In genomic region chr19:11064831-11065303, GRCh38 we compare ENCODE assay signal across 13 cellular contexts. TPM values are rescaled to one million over a fixed set of nuclear protein-coding genes. Genes with fewer than 3 reads are reported as not detected.
DNase-seq lines count a peak whose midpoint lies in the region; ATAC-seq and TF ChIP-seq lines count a peak whose summit lies in the region.
"Had no signal": no experiment of that assay in that cellular context is flagged by ENCODE, and none has a peak within 500 bp of the region (broad histone marks: within the 10 kb centered on the region; RNA-seq: fewer than 3 reads in every experiment).

No MANE protein-coding gene starts in this region.

- intact Hi-C loops in activated CD8-positive, alpha-beta T cell treated with anti-CD3 and anti-CD28 coated beads for 36 hours (cut with micrococcal nuclease) = no loop called here
- intact Hi-C loops in Calu3 (cut with micrococcal nuclease; ENCODE audit: unreplicated experiment) = no loop called here
- intact Hi-C loops in naive thymus-derived CD4-positive, alpha-beta T cell (cut with micrococcal nuclease) = no loop called here

- no peaks in the 10 kb centered on the region for H3K9me3 Mint-ChIP-seq in activated CD8-positive, alpha-beta T cell treated with anti-CD3 and anti-CD28 coated beads, Interleukin-2, amount 10 ng/mL, durations not matched to agents 7 days and 5 days (ENCODE audit: insufficient read depth)
- H3K9me3 Mint-ChIP-seq in activated CD8-positive, alpha-beta T cell treated with anti-CD3 and anti-CD28 coated beads for 36 hours = no peaks in the 10 kb centered on the region
- no peaks in the 10 kb centered on the region for H3K9me3 Mint-ChIP-seq in Calu3 (ENCODE audit: low read depth, unreplicated experiment)
- no peaks in the 10 kb centered on the region for H3K9me3 Mint-ChIP-seq in naive thymus-derived CD4-positive, alpha-beta T cell
- H3K9me3 Mint-ChIP-seq: activated CD4-positive, alpha-beta T cell treated with anti-CD3 and anti-CD28 coated beads, Interleukin-2, amount 10 ng/mL, durations not matched to agents 24 days and 14 days had no signal

- CTCF ChIA-PET in activated CD8-positive, alpha-beta T cell treated with anti-CD3 and anti-CD28 coated beads, Interleukin-2, amount 10 ng/mL, durations not matched to agents 7 days and 5 days (lab: Charles Lee) = interaction anchor here (1.9 kb wide), 1 partner anchor 29 kb away, joined by 5 read pairs; no protein-coding TSS in a partner anchor
- CTCF ChIA-PET in activated CD8-positive, alpha-beta T cell treated with anti-CD3 and anti-CD28 coated beads for 36 hours (lab: Charles Lee) = interaction anchor here (0.7 kb wide), 1 partner anchor 61 kb away, joined by 4 read pairs; no protein-coding TSS in a partner anchor
- CTCF ChIA-PET in Calu3 (lab: Charles Lee) = interaction anchor here (0.5 kb wide), 1 partner anchor 16 kb away, joined by 5 read pairs; no protein-coding TSS in a partner anchor
- CTCF ChIA-PET in naive thymus-derived CD4-positive, alpha-beta T cell (lab: Charles Lee) = interaction anchor here (0.5 kb wide), 1 partner anchor 25 kb away, joined by 3 read pairs; no protein-coding TSS in a partner anchor

- H3K27me3 ChIP-seq in naive thymus-derived CD4-positive, alpha-beta T cell (ENCODE audit: control insufficient read depth in 2 of 2, insufficient read depth in 2 of 2, low read length in 2 of 2) = no peaks in the 10 kb centered on the region

- peaks cover 28% of the 10 kb centered on the region for H3K36me3 Mint-ChIP-seq in activated CD8-positive, alpha-beta T cell treated with anti-CD3 and anti-CD28 coated beads, Interleukin-2, amount 10 ng/mL, durations not matched to agents 7 days and 5 days (ENCODE audit: low read depth)
- H3K36me3 Mint-ChIP-seq in activated CD8-positive, alpha-beta T cell treated with anti-CD3 and anti-CD28 coated beads for 36 hours (ENCODE audit: low read depth) = peaks cover 24% of the 10 kb centered on the region
- peaks cover 30% of the 10 kb centered on the region for H3K36me3 Mint-ChIP-seq in Calu3 (ENCODE audit: insufficient read depth, unreplicated experiment)
- peaks cover 0 to 28% (median 11%) of the 10 kb centered on the region in 5 donors for H3K36me3 Mint-ChIP-seq in naive thymus-derived CD4-positive, alpha-beta T cell

- ATAC-seq in activated CD8-positive, alpha-beta T cell treated with anti-CD3 and anti-CD28 coated beads, Interleukin-2, amount 10 ng/mL, durations not matched to agents 7 days and 5 days = no peak
- ATAC-seq in activated CD8-positive, alpha-beta T cell treated with anti-CD3 and anti-CD28 coated beads for 36 hours = no peak
- no peak for ATAC-seq in naive thymus-derived CD4-positive, alpha-beta T cell

- H3K36me3 ChIP-seq in naive thymus-derived CD4-positive, alpha-beta T cell (ENCODE audit: control insufficient read depth in 2 of 3, insufficient read depth in 3 of 3, low read length in 3 of 3) = peaks cover 0 to 39% (median 0%) of the 10 kb centered on the region in 3 experiments

- H3K27ac Mint-ChIP-seq in activated CD8-positive, alpha-beta T cell treated with anti-CD3 and anti-CD28 coated beads, Interleukin-2, amount 10 ng/mL, durations not matched to agents 7 days and 5 days = peak overlapping the region; percentile 53
- no peak overlapping the region for H3K27ac Mint-ChIP-seq in activated CD8-positive, alpha-beta T cell treated with anti-CD3 and anti-CD28 coated beads for 36 hours
- H3K27ac Mint-ChIP-seq in Calu3 (ENCODE audit: unreplicated experiment) = no peak overlapping the region
- H3K27ac Mint-ChIP-seq in naive thymus-derived CD4-positive, alpha-beta T cell = peak overlapping the region in 2 of 9 donors; percentile 32 to 48
- H3K27ac Mint-ChIP-seq: activated CD4-positive, alpha-beta T cell treated with anti-CD3 and anti-CD28 coated beads, Interleukin-2, amount 10 ng/mL, durations not matched to agents 24 days and 14 days had no signal

- no peak for DNase-seq in activated CD8-positive, alpha-beta T cell treated with anti-CD3 and anti-CD28 coated beads, Interleukin-2, amount 10 ng/mL, durations not matched to agents 7 days and 5 days
- no peak for DNase-seq in activated CD8-positive, alpha-beta T cell treated with anti-CD3 and anti-CD28 coated beads for 36 hours
- DNase-seq in amniotic epithelial cell (ENCODE audit: low read depth) (peak; percentile 36), iris pigment epithelial cell (ENCODE audit: low read depth) (peak; percentile 17), stromal cell of bone marrow (ENCODE audit: low read depth) (peak; percentile 23), T-helper 2 cell (no peak), Calu3 (no peak)
- DNase-seq in naive thymus-derived CD4-positive, alpha-beta T cell = no peak
- DNase-seq: activated CD4-positive, alpha-beta T cell treated with anti-CD3 and anti-CD28 coated beads, Interleukin-2, amount 10 ng/mL, durations not matched to agents 24 days and 14 days; activated naive CD4-positive, alpha-beta T cell treated with anti-CD3 and anti-CD28 coated beads, Interleukin-2, amount 50 U/mL, for 16 hours; DND-41; effector CD8-positive, alpha-beta T cell; KG1 had no signal

- H3K9me3 ChIP-seq in naive thymus-derived CD4-positive, alpha-beta T cell (ENCODE audit: control insufficient read depth in 2 of 3, low read length in 3 of 3) = no peaks in the 10 kb centered on the region

- POLR2A ChIA-PET in activated CD8-positive, alpha-beta T cell treated with anti-CD3 and anti-CD28 coated beads, Interleukin-2, amount 10 ng/mL, durations not matched to agents 7 days and 5 days (lab: Charles Lee) = no interaction called here
- POLR2A ChIA-PET in activated CD8-positive, alpha-beta T cell treated with anti-CD3 and anti-CD28 coated beads for 36 hours (lab: Charles Lee) = interaction anchor here (1.4 kb wide), 1 partner anchor 25 kb away, joined by 4 read pairs; the partner anchor contains the start of gene LDLR
- POLR2A ChIA-PET in naive thymus-derived CD4-positive, alpha-beta T cell (lab: Charles Lee) = no interaction called here

- H3K4me1 Mint-ChIP-seq in activated CD8-positive, alpha-beta T cell treated with anti-CD3 and anti-CD28 coated beads, Interleukin-2, amount 10 ng/mL, durations not matched to agents 7 days and 5 days (ENCODE audit: low read depth) = peaks cover 6% of the 10 kb centered on the region
- H3K4me1 Mint-ChIP-seq in activated CD8-positive, alpha-beta T cell treated with anti-CD3 and anti-CD28 coated beads for 36 hours (ENCODE audit: low read depth) = no peaks in the 10 kb centered on the region
- no peaks in the 10 kb centered on the region for H3K4me1 Mint-ChIP-seq in Calu3 (ENCODE audit: low read depth, unreplicated experiment)
- peaks cover 0 to 7% (median 0%) of the 10 kb centered on the region in 7 donors for H3K4me1 Mint-ChIP-seq in naive thymus-derived CD4-positive, alpha-beta T cell
- H3K4me1 Mint-ChIP-seq: activated CD4-positive, alpha-beta T cell treated with anti-CD3 and anti-CD28 coated beads, Interleukin-2, amount 10 ng/mL, durations not matched to agents 24 days and 14 days had no signal

- no TSS peak for BruUV-seq in Calu3 (replicated peaks; lab: Mats Ljungman, UMichigan)

- H3K4me1 ChIP-seq in naive thymus-derived CD4-positive, alpha-beta T cell (ENCODE audit: control insufficient read depth in 2 of 2, insufficient read depth in 2 of 2, low read length in 2 of 2) = no peaks in the 10 kb centered on the region

- H3K4me3 ChIP-seq in naive thymus-derived CD4-positive, alpha-beta T cell (ENCODE audit: low read length) = no peak overlapping the region

- no peak overlapping the region for H3K27ac ChIP-seq in naive thymus-derived CD4-positive, alpha-beta T cell (ENCODE audit: low read depth, low read length)

- H3K27me3 Mint-ChIP-seq in activated CD8-positive, alpha-beta T cell treated with anti-CD3 and anti-CD28 coated beads, Interleukin-2, amount 10 ng/mL, durations not matched to agents 7 days and 5 days (ENCODE audit: low read depth) = no peaks in the 10 kb centered on the region
- no peaks in the 10 kb centered on the region for H3K27me3 Mint-ChIP-seq in activated CD8-positive, alpha-beta T cell treated with anti-CD3 and anti-CD28 coated beads for 36 hours
- H3K27me3 Mint-ChIP-seq in Calu3 (ENCODE audit: unreplicated experiment) = no peaks in the 10 kb centered on the region
- H3K27me3 Mint-ChIP-seq in naive thymus-derived CD4-positive, alpha-beta T cell = no peaks in the 10 kb centered on the region
- H3K27me3 Mint-ChIP-seq: activated CD4-positive, alpha-beta T cell treated with anti-CD3 and anti-CD28 coated beads, Interleukin-2, amount 10 ng/mL, durations not matched to agents 24 days and 14 days had no signal

- no peak overlapping the region for H3K4me3 Mint-ChIP-seq in activated CD8-positive, alpha-beta T cell treated with anti-CD3 and anti-CD28 coated beads, Interleukin-2, amount 10 ng/mL, durations not matched to agents 7 days and 5 days
- no peak overlapping the region for H3K4me3 Mint-ChIP-seq in activated CD8-positive, alpha-beta T cell treated with anti-CD3 and anti-CD28 coated beads for 36 hours
- H3K4me3 Mint-ChIP-seq in Calu3 (ENCODE audit: low read depth, unreplicated experiment) = no peak overlapping the region
- H3K4me3 Mint-ChIP-seq in naive thymus-derived CD4-positive, alpha-beta T cell = no peak overlapping the region
- H3K4me3 Mint-ChIP-seq: activated CD4-positive, alpha-beta T cell treated with anti-CD3 and anti-CD28 coated beads, Interleukin-2, amount 10 ng/mL, durations not matched to agents 24 days and 14 days had no signal

- TF ChIP-seq CTCF in activated CD8-positive, alpha-beta T cell treated with anti-CD3 and anti-CD28 coated beads for 36 hours (IDR thresholded peaks at IDR 0.05) = no peak
- no peak for TF ChIP-seq CTCF in Calu3 (IDR thresholded peaks at IDR 0.05; ENCODE audit: unreplicated experiment)

RNA-seq across cellular contexts. Expression of gene LDLR, which starts 24.4 kb away (rescaled TPM):
- 100 to 1,000 TPM; 117 to 123 TPM for total RNA-seq in activated CD8-positive, alpha-beta T cell treated with anti-CD3 and anti-CD28 coated beads, Interleukin-2, amount 10 ng/mL, durations not matched to agents 7 days and 5 days
- 10 to 100 TPM; 54.7 to 56.5 TPM for total RNA-seq in activated CD8-positive, alpha-beta T cell treated with anti-CD3 and anti-CD28 coated beads for 36 hours
- 289 and 294 TPM in 2 replicates for total RNA-seq in Calu3 (2022)
- 10 to 100 TPM; 29.1 to 90.3 (median 39.0) TPM for total RNA-seq in naive thymus-derived CD4-positive, alpha-beta T cell
- polyA plus RNA-seq in naive thymus-derived CD4-positive, alpha-beta T cell = 1 to 10 TPM; 5.5 to 7.0 TPM

Comparison
In these comparisons a context has a peak if more than half of its experiments do, and no peak if none do; other contexts are left out.
1. DNase-seq: peak in amniotic epithelial cell (single experiment), iris pigment epithelial cell (single experiment) and stromal cell of bone marrow (single experiment); none in activated CD8-positive, alpha-beta T cell treated with anti-CD3 and anti-CD28 coated beads, Interleukin-2, amount 10 ng/mL, durations not matched to agents 7 days and 5 days (single experiment), activated CD8-positive, alpha-beta T cell treated with anti-CD3 and anti-CD28 coated beads for 36 hours (single experiment), T-helper 2 cell (0 of 5), Calu3 (single experiment) and naive thymus-derived CD4-positive, alpha-beta T cell (0 of 9).